In the genomic region with DNA sequence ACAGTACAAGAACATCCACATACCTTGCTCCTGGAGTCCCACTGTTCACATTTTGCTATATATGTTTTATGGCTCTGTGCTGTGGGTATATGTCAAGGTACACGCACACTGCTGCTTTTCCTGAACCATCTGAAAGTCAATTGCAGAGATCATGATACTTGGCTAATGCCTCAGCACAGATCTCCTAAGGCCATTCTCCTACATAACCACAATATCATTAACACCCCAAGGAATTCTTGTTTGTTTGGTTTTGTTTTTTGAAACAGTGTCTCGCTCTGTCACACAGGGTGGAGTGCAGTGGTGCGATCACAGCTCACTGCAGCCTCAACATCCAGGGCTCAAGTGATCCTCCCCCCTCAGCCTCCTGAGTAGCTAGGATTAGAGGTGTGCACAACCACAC, we compare ENCODE assay signal across 1 cellular context.
TF ChIP-seq lines count a peak whose summit lies in the region.

No MANE protein-coding gene starts in this region.

TF ChIP-seq in HepG2, 621 proteins besides CTCF, POLR2A, EP300 and RAD21:
- peak; percentile 78; the same call in 1 of the 2 replicates for TF ChIP-seq ZNF770 (CRISPR knock-in tag; IDR thresholded peaks at IDR 0.05)
- TF ChIP-seq MAFF (IDR thresholded peaks at IDR 0.05; ENCODE audit: low read depth, low read length), result no peak
- TF ChIP-seq SMAD9 (CRISPR knock-in tag; IDR thresholded peaks at IDR 0.05), result no peak
